8 cellular contexts compared by ENCODE assay signal in the genomic region with DNA sequence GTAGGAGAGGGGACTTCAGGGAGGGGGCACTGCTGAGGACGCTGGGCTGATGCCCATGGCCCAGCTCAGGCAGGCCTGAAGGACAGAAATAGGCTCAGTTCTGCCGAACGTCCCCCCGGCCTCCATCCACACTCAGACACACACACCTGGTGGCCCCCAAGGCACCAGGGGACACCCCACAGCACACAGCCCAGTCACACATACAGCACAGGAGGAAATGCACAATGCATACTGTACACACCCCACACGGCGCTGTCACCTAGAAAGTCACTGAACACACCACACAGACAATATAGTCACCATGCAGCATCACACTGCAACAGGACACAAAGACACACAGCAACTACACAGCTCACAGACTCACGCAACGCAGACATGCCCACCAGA.
DNase-seq lines count a peak whose midpoint lies in the region; ATAC-seq and TF ChIP-seq lines count a peak whose summit lies in the region.

No MANE protein-coding gene starts in this region.

- no peaks in the 10 kb centered on the region for H3F3A ChIP-seq in Loucy (ENCODE audit: low read depth)

- H3K9me2 ChIP-seq in Loucy (replicated peaks; ENCODE audit: low read depth, low read length): no peaks in the 10 kb centered on the region

- peak overlapping the region; percentile 66 to 82 for H3K27ac ChIP-seq in mucosa of rectum (ENCODE audit: low read depth in 2 of 2, low read length in 2 of 2)

- H3K36me3 ChIP-seq in Loucy (ENCODE audit: insufficient read depth, low read length) (no peaks in the 10 kb centered on the region), mucosa of rectum (ENCODE audit: control insufficient read depth in 2 of 2, insufficient read depth in 2 of 2, low read length in 2 of 2) (peaks cover 0 to 8% of the 10 kb centered on the region in 2 donors)

- DNase-seq in DMS53 (lab: John Stamatoyannopoulos, UW) (peak; percentile 60), inferior parietal cortex (ENCODE audit: extremely low spot score) (no peak), NCI-H1930 (lab: John Stamatoyannopoulos, UW) (no peak), SKM-1 (lab: John Stamatoyannopoulos, UW; ENCODE audit: unreplicated experiment) (no peak)
- peak; percentile 29 for DNase-seq in activated naive CD4-positive, alpha-beta T cell treated with anti-CD3 and anti-CD28 coated beads, Interleukin-2, amount 50 U/mL, for 16 hours

- no peaks in the 10 kb centered on the region for H3K27me3 ChIP-seq in Loucy (ENCODE audit: insufficient read depth, low read length, poor library complexity, severe bottlenecking)
- H3K27me3 ChIP-seq in mucosa of rectum (ENCODE audit: control insufficient read depth in 2 of 2, insufficient read depth in 2 of 2, low read length in 2 of 2): no peaks in the 10 kb centered on the region

- peak overlapping the region; percentile 97 for H3K4me2 ChIP-seq in Loucy (ENCODE audit: low read depth, low read length, poor library complexity, severe bottlenecking)

- no peaks in the 10 kb centered on the region for H3K9me3 ChIP-seq in Loucy (ENCODE audit: insufficient read depth, low read depth, low read length)
- no peaks in the 10 kb centered on the region for H3K9me3 ChIP-seq in mucosa of rectum (ENCODE audit: control insufficient read depth in 2 of 2, low read length in 2 of 2)

- H3K4me3 ChIP-seq in Loucy (ENCODE audit: low read length, poor library complexity, severe bottlenecking): peak overlapping the region; percentile 94
- peak overlapping the region; percentile 62 to 84 for H3K4me3 ChIP-seq in mucosa of rectum (ENCODE audit: low read length in 2 of 2)

- H3K79me2 ChIP-seq in Loucy (ENCODE audit: insufficient read depth, low read length): peaks cover 40% of the 10 kb centered on the region

- no peak for TF ChIP-seq CTCF in Loucy (conservative IDR thresholded peaks at IDR 0.05; ENCODE audit: low read length)

- H2AFZ ChIP-seq in Loucy (ENCODE audit: low read length): peak overlapping the region; percentile 5; the same call in 1 of the 2 replicates

- peak overlapping the region; percentile 99 for H3K9ac ChIP-seq in Loucy (ENCODE audit: low read depth, low read length, poor library complexity, severe bottlenecking)
- H3K9ac ChIP-seq in mucosa of rectum (ENCODE audit: low read depth in 1 of 2, low read length in 2 of 2): peak overlapping the region; percentile 70 to 81

- H4K20me1 ChIP-seq in Loucy (ENCODE audit: insufficient read depth, low read length, poor library complexity, severe bottlenecking): no peaks in the 10 kb centered on the region

- no peak for ATAC-seq in GM18868 (IDR thresholded peaks at IDR 0.05; ENCODE audit: unreplicated experiment)

- peaks cover 22% of the 10 kb centered on the region for H3K4me1 ChIP-seq in Loucy (ENCODE audit: insufficient read depth, low read length, poor library complexity, severe bottlenecking)
- peaks cover 16 to 23% of the 10 kb centered on the region in 2 donors for H3K4me1 ChIP-seq in mucosa of rectum (ENCODE audit: control insufficient read depth in 2 of 2, insufficient read depth in 2 of 2, low read length in 2 of 2)

Comparison
In these comparisons a context has a peak if more than half of its experiments do, and no peak if none do; other contexts are left out.
1. DNase-seq: peak in DMS53 (single experiment) and activated naive CD4-positive, alpha-beta T cell treated with anti-CD3 and anti-CD28 coated beads, Interleukin-2, amount 50 U/mL, for 16 hours (single experiment); none in inferior parietal cortex (single experiment), NCI-H1930 (0 of 2) and SKM-1 (single experiment).